ENCODE assay signal across 8 cellular contexts in genomic region chr20:53592501-53593465, GRCh38. TPM values are rescaled to one million over a fixed set of nuclear protein-coding genes. Genes with fewer than 3 reads are reported as not detected.
A peak's percentile ranks its signal among the peaks of the same experiment; 100 is the strongest.
DNase-seq lines count a peak whose midpoint lies in the region; ATAC-seq, FAIRE-seq and TF ChIP-seq lines count a peak whose summit lies in the region.
"Not testable (repeated sequence)": the region's sequence is repeated elsewhere in the genome, so short reads cannot be mapped to it uniquely, and the experiment has no call there.

No MANE protein-coding gene starts in this region.

- H2BK15ac ChIP-seq in H1 (ENCODE audit: low read length): not testable (repeated sequence)

- ATAC-seq in HG03432 (IDR thresholded peaks at IDR 0.05; ENCODE audit: unreplicated experiment) (peak; percentile 28), left lung (peak; percentile 9)
- ATAC-seq in activated T-cell treated with anti-CD3 and anti-CD28 coated beads, Interleukin-2, amount 50 U/mL, for 72 hours (replicated peaks in 1 of 2): not testable (repeated sequence)

- H2BK20ac ChIP-seq in H1 (ENCODE audit: low read length): not testable (repeated sequence)

- TF ChIP-seq EP300 in H1 (IDR thresholded peaks at IDR 0.05; ENCODE audit: borderline replicate concordance in 1 of 2, low read depth in 2 of 2, low read length in 2 of 2): not testable (repeated sequence)

- peaks cover 11 to 53% of the 10 kb centered on the region in 2 experiments; a peak in 3 of 4 replicates for H3K79me2 ChIP-seq in H1 (ENCODE audit: control insufficient read depth in 1 of 2, insufficient read depth in 2 of 2, low read length in 2 of 2)

- H2AFZ ChIP-seq in H1 (ENCODE audit: low read length): not testable (repeated sequence)

- peak; percentile 28 for DNase-seq in AG08395 (ENCODE audit: low spot score)
- DNase-seq in RPMI8226: peak; percentile 76
- DNase-seq in activated T-cell treated with anti-CD3 and anti-CD28 coated beads, Interleukin-2, amount 50 U/mL, for 72 hours: peak; percentile 66 to 68
- peak in 1 of 2 experiments; percentile 70 for DNase-seq in H1 (ENCODE audit: low read depth in 1 of 2, low spot score in 2 of 2)
- peak; percentile 68 to 88 for DNase-seq in left lung
- DNase-seq in small intestine: peak; percentile 30

- not testable (repeated sequence) for H3K9me3 ChIP-seq in H1 (ENCODE audit: insufficient read depth in 2 of 2, low read depth in 1 of 2, low read length in 1 of 2); left lung; small intestine (ENCODE audit: control insufficient read depth, low read depth)

- H2BK5ac ChIP-seq in H1 (ENCODE audit: low read depth, low read length): 0 out of 2 replicates have a peak overlapping the region, but pooled peaks have one; percentile 35

- H3K56ac ChIP-seq in H1 (replicated peaks; ENCODE audit: insufficient read length, low read depth, low read length): not testable (repeated sequence)

- not testable (repeated sequence) for H3K4ac ChIP-seq in H1 (replicated peaks; ENCODE audit: insufficient read length, low read depth, low read length)

- CTCF ChIA-PET in H1 (lab: Charles Lee; ENCODE audit: partially characterized antibody): not testable (repeated sequence)

- not testable (repeated sequence) for TF ChIP-seq CTCF in H1 (IDR thresholded peaks at IDR 0.05; ENCODE audit: control extremely low read depth in 1 of 3, insufficient read depth in 1 of 3, low read depth in 1 of 3, low read length in 3 of 3); left lung (IDR thresholded peaks at IDR 0.05)

- not testable (repeated sequence) for H3K23me2 ChIP-seq in H1 (ENCODE audit: low read depth, low read length)

- intact Hi-C loops in left lung (cut with DNase I): not testable (repeated sequence)

- H4K5ac ChIP-seq in H1 (ENCODE audit: insufficient read length, low read depth, low read length): peak overlapping the region; percentile 72

- not testable (repeated sequence) for H3K18ac ChIP-seq in H1 (ENCODE audit: extremely low read depth, low read length)

- not testable (repeated sequence) for H4K91ac ChIP-seq in H1 (replicated peaks; ENCODE audit: insufficient read length, low read length)

- not testable (repeated sequence) for H2AK5ac ChIP-seq in H1 (ENCODE audit: low read depth, low read length)

- peak overlapping the region; percentile 89; the same call in 1 of the 2 replicates for H4K8ac ChIP-seq in H1 (ENCODE audit: extremely low read depth, insufficient read depth, low read length)

- H3K27me3 ChIP-seq in H1 (replicated peaks in 1 of 4; ENCODE audit: control insufficient read depth in 3 of 4, extremely low read depth in 1 of 4, insufficient read depth in 3 of 4, low read length in 3 of 4); left lung; small intestine (ENCODE audit: control insufficient read depth in 2 of 2, insufficient read depth in 2 of 2, low read length in 2 of 2): not testable (repeated sequence)

- not testable (repeated sequence) for H4K20me1 ChIP-seq in H1 (replicated peaks in 1 of 2; ENCODE audit: control insufficient read depth in 1 of 2, insufficient read depth in 2 of 2, low read length in 2 of 2)

- H3K4me2 ChIP-seq in H1 (ENCODE audit: insufficient read depth in 1 of 2, low read depth in 2 of 2, low read length in 2 of 2): peak overlapping the region; percentile 59 to 75

- not testable (repeated sequence) for H3K27me3 Mint-ChIP-seq in activated T-cell treated with anti-CD3 and anti-CD28 coated beads, Interleukin-2, amount 50 U/mL, for 72 hours (ENCODE audit: low read depth)

- not testable (repeated sequence) for H2BK12ac ChIP-seq in H1 (ENCODE audit: low read depth, low read length)

- H3K9ac ChIP-seq in H1 (replicated peaks in 1 of 4; ENCODE audit: extremely low read depth in 1 of 4, low read depth in 3 of 4, low read length in 3 of 4): peak overlapping the region; percentile 75 to 90 (median 84)

- H3K23ac ChIP-seq in H1 (ENCODE audit: insufficient read length): not testable (repeated sequence)

- H3K9me3 Mint-ChIP-seq in activated T-cell treated with anti-CD3 and anti-CD28 coated beads, Interleukin-2, amount 50 U/mL, for 72 hours: not testable (repeated sequence)

- not testable (repeated sequence) for H3K36me3 Mint-ChIP-seq in activated T-cell treated with anti-CD3 and anti-CD28 coated beads, Interleukin-2, amount 50 U/mL, for 72 hours (ENCODE audit: insufficient read depth in 2 of 2)

- not testable (repeated sequence) for H2BK120ac ChIP-seq in H1 (replicated peaks; ENCODE audit: low read depth, low read length)

- H3K4me3 ChIP-seq in H1 (ENCODE audit: extremely low read depth in 1 of 4, insufficient read depth in 2 of 4, low read depth in 3 of 4, low read length in 4 of 4) (peak overlapping the region; percentile 74 to 84 (median 80)), left lung (peak overlapping the region; percentile 64 to 67), small intestine (ENCODE audit: low read depth in 1 of 2, low read length in 2 of 2) (peak overlapping the region; percentile 87 to 96)

- H3K4me1 ChIP-seq in H1 (replicated peaks in 1 of 4; ENCODE audit: control insufficient read depth in 3 of 4, insufficient read depth in 4 of 4, low read length in 3 of 4) (peaks cover 0 to 12% (median 4%) of the 10 kb centered on the region in 4 experiments; a peak in 4 of 7 replicates), left lung (peaks cover 11 to 45% of the 10 kb centered on the region in 2 donors)
- not testable (repeated sequence) for H3K4me1 ChIP-seq in small intestine (ENCODE audit: control insufficient read depth in 2 of 2, insufficient read depth in 1 of 2, low read depth in 1 of 2, low read length in 1 of 2)

- H3K14ac ChIP-seq in H1 (ENCODE audit: insufficient read length): not testable (repeated sequence)

- H3K27ac ChIP-seq in H1 (ENCODE audit: low read depth, low read length) (peak overlapping the region; percentile 90), left lung (peak overlapping the region; percentile 98 to 99), small intestine (ENCODE audit: low read depth in 1 of 2, low read length in 1 of 2) (peak overlapping the region; percentile 99)

- not testable (repeated sequence) for FAIRE-seq in H1 (lab: Jason Lieb, UNC); small intestine (lab: Jason Lieb, UNC)

- peak overlapping the region; percentile 90 to 92 for H3K4me3 Mint-ChIP-seq in activated T-cell treated with anti-CD3 and anti-CD28 coated beads, Interleukin-2, amount 50 U/mL, for 72 hours

- H3K4me1 Mint-ChIP-seq in activated T-cell treated with anti-CD3 and anti-CD28 coated beads, Interleukin-2, amount 50 U/mL, for 72 hours (ENCODE audit: low read depth): peaks cover 59% of the 10 kb centered on the region

- TF ChIP-seq POLR2A in GM19099 (IDR thresholded peaks at IDR 0.05; ENCODE audit: extremely low read depth, insufficient read length, low read depth) (peak; percentile 60), H1 (IDR thresholded peaks at IDR 0.05; ENCODE audit: control extremely low read depth in 1 of 2, low read depth in 2 of 2, low read length in 2 of 2) (peak in 1 of 2 experiments; percentile 35; a peak in 1 of 3 replicates)

- not testable (repeated sequence) for H3K79me1 ChIP-seq in H1 (ENCODE audit: low read depth, low read length)

- not testable (repeated sequence) for H3K36me3 ChIP-seq in H1 (ENCODE audit: control insufficient read depth in 2 of 4, insufficient read depth in 4 of 4, low read length in 3 of 4); left lung; small intestine (ENCODE audit: control insufficient read depth in 2 of 2, insufficient read depth in 2 of 2, low read length in 2 of 2)

- peak overlapping the region; percentile 96 for H3K27ac Mint-ChIP-seq in activated T-cell treated with anti-CD3 and anti-CD28 coated beads, Interleukin-2, amount 50 U/mL, for 72 hours

- not testable (repeated sequence) for TF ChIP-seq RAD21 in H1 (IDR thresholded peaks at IDR 0.05 in 1 of 2, conservative IDR thresholded peaks at IDR 0.05 in 1 of 2; ENCODE audit: low read depth in 2 of 2, low read length in 2 of 2)

- 1% methylated on average over 40 of the region's 73 CpGs; no CpG with 5 or more reads in 1 of the 2 experiments for WGBS in H1 (ENCODE audit: extremely low coverage in 1 of 2, insufficient coverage in 1 of 2, insufficient read length in 1 of 2, insufficient replicate concordance in 2 of 2, low coverage in 1 of 2, low lambda C conversion rate in 2 of 2, missing lambda C conversion rate in 1 of 2), 2 experiments
- 0 to 1% (median 0%) methylated on average over 59 to 73 of the region's 73 CpGs for WGBS in small intestine, 3 donors

- POLR2A ChIA-PET in H1 (lab: Charles Lee; ENCODE audit: partially characterized antibody): interaction anchor here (0.7 to 2.1 kb wide), 8 partner anchors 10 to 326 kb away, joined by 3 to 8 read pairs (median 3); no protein-coding TSS in a partner anchor

TF ChIP-seq in H1, 55 proteins besides CTCF, POLR2A, EP300 and RAD21:
- peak; percentile 34 for TF ChIP-seq TAF7 (optimal IDR thresholded peaks at IDR 0.05; ENCODE audit: borderline replicate concordance, low read depth, low read length)
- peak; percentile 17; the same call in 1 of the 2 replicates for TF ChIP-seq TBP (IDR thresholded peaks at IDR 0.05; ENCODE audit: low read depth, low read length)
- peak; percentile 17 for TF ChIP-seq ASH2L (IDR thresholded peaks at IDR 0.05; ENCODE audit: low read length)
- TF ChIP-seq PHF8 (conservative IDR thresholded peaks at IDR 0.05; ENCODE audit: low read depth, low read length): 0 out of 2 replicates have a peak, but pooled peaks have one; percentile 24

RNA-seq across cellular contexts. Expression of gene ZNF217, which starts 0.9 kb away (rescaled TPM):
- total RNA-seq in activated T-cell treated with anti-CD3 and anti-CD28 coated beads, Interleukin-2, amount 50 U/mL, for 72 hours: 10 to 100 TPM; 66.4 to 67.2 TPM
- 87.9 and 89.8 TPM in 2 replicates for total RNA-seq in H1 (2021; fragmentation: NEBNext Ultra II Directional; extraction: Animal tissue kit (Norgen Biotek cat#: 25700))
- polyA plus RNA-seq in H1 (2011; rRNA removed) (14.3 and 15.3 TPM in 2 replicates), small intestine (10 to 100 TPM in 1 of 3 donors, 1 to 10 TPM in 2; 4.1 to 12.0 (median 5.4) TPM)
- 20.7 TPM for polyA plus RNA-seq in H1 (2011; cell fraction: cytosol; rRNA removed)
- polyA plus RNA-seq in H1 (2011; cell fraction: nucleus; rRNA removed): 26.5 TPM
- polyA plus RNA-seq in H1 (2012, experiment 1 of 2): 30.3 to 46.0 TPM (median 35.4 TPM) in 4 replicates
- 3.0 TPM for polyA plus RNA-seq in H1 (2012, experiment 2 of 2)
- 30.9 TPM for polyA plus RNA-seq in H1 (2013, experiment 1 of 2)
- 30.1 TPM for polyA plus RNA-seq in H1 (2013, experiment 2 of 2)
- 73.4 and 80.4 TPM in 2 replicates for polyA minus RNA-seq in H1 (2011; rRNA and poly(A)+ RNA removed)
- polyA minus RNA-seq in H1 (2011; cell fraction: cytosol; rRNA and poly(A)+ RNA removed): 52.0 TPM
- polyA minus RNA-seq in H1 (2011; cell fraction: nucleus; rRNA and poly(A)+ RNA removed): 43.5 TPM
- 10 to 100 TPM; 23.6 to 35.4 TPM for total RNA-seq in left lung
